Comparison of ENCODE assay signal across 20 cellular contexts in genomic region chr3:9298236-9298635, GRCh38.
"Had no signal": no experiment of that assay in that cellular context is flagged by ENCODE, and none has a peak within 500 bp of the region (broad histone marks: within the 10 kb centered on the region; RNA-seq: fewer than 3 reads in every experiment).

No MANE protein-coding gene starts in this region.

- H3K9me3 Mint-ChIP-seq: activated CD4-positive, alpha-beta memory T cell treated with anti-CD3 and anti-CD28 coated beads for 36 hours; activated T-helper 17 cell treated with anti-CD3 and anti-CD28 coated beads, Interleukin-2, amount 50 U/mL, for 72 hours had no signal

- H3K79me2 ChIP-seq: hepatocyte had no signal

- H3K27me3 ChIP-seq: body of pancreas, dorsolateral prefrontal cortex, hepatocyte, tibial nerve had no signal

- H3K4me1 Mint-ChIP-seq: activated T-helper 17 cell treated with anti-CD3 and anti-CD28 coated beads, Interleukin-2, amount 50 U/mL, for 72 hours had no signal

- H3K9me3 ChIP-seq: body of pancreas, tibial nerve had no signal

- H3K27me3 Mint-ChIP-seq: activated T-helper 17 cell treated with anti-CD3 and anti-CD28 coated beads, Interleukin-2, amount 50 U/mL, for 72 hours had no signal

- H3K27ac Mint-ChIP-seq: activated CD4-positive, alpha-beta memory T cell treated with anti-CD3 and anti-CD28 coated beads for 36 hours; activated naive CD8-positive, alpha-beta T cell treated with anti-CD3 and anti-CD28 coated beads for 36 hours; activated T-helper 17 cell treated with anti-CD3 and anti-CD28 coated beads, Interleukin-2, amount 50 U/mL, for 72 hours; mesothelial cell of epicardium; nephron; T-helper 17 cell had no signal

- H3K4me2 ChIP-seq: hepatocyte had no signal

- H3K4me3 ChIP-seq: body of pancreas, dorsolateral prefrontal cortex, hepatocyte, lung, tibial nerve had no signal

- H3K36me3 Mint-ChIP-seq: activated CD4-positive, alpha-beta memory T cell treated with anti-CD3 and anti-CD28 coated beads for 36 hours; activated naive CD8-positive, alpha-beta T cell treated with anti-CD3 and anti-CD28 coated beads for 36 hours; mesothelial cell of epicardium had no signal

- H3K27ac ChIP-seq: body of pancreas, dorsolateral prefrontal cortex, hepatocyte, tibial nerve had no signal

- DNase-seq: activated CD4-positive, alpha-beta memory T cell treated with anti-CD3 and anti-CD28 coated beads for 36 hours; activated naive CD4-positive, alpha-beta T cell; activated naive CD8-positive, alpha-beta T cell treated with anti-CD3 and anti-CD28 coated beads for 36 hours; activated T-cell treated with anti-CD3 and anti-CD28 coated beads, Interleukin-2, amount 50 U/mL, for 1 hour; amygdala; body of pancreas; caudate nucleus; dorsolateral prefrontal cortex; erythroblast; islet precursor cell; retina; stimulated activated naive CD8-positive, alpha-beta T cell treated with anti-CD3 and anti-CD28 coated beads, Interleukin-15, Interleukin-2, amounts not matched to agents 100 U/mL and 50 U/mL, for 24 hours; T-helper 17 cell had no signal

- ATAC-seq: activated T-helper 17 cell treated with anti-CD3 and anti-CD28 coated beads, Interleukin-2, amount 50 U/mL, for 72 hours; body of pancreas; left lobe of liver; stimulated activated naive CD8-positive, alpha-beta T cell treated with anti-CD3 and anti-CD28 coated beads, Interleukin-15, Interleukin-2, amounts not matched to agents 100 U/mL and 50 U/mL, for 24 hours; T-helper 17 cell had no signal

- H3K4me3 Mint-ChIP-seq: activated CD4-positive, alpha-beta memory T cell treated with anti-CD3 and anti-CD28 coated beads for 36 hours; activated naive CD8-positive, alpha-beta T cell treated with anti-CD3 and anti-CD28 coated beads for 36 hours; activated T-helper 17 cell treated with anti-CD3 and anti-CD28 coated beads, Interleukin-2, amount 50 U/mL, for 72 hours; mesothelial cell of epicardium; nephron; T-helper 17 cell had no signal

- H2AFZ ChIP-seq: hepatocyte had no signal

- H3K36me3 ChIP-seq: tibial nerve had no signal
